2 cellular contexts compared by ENCODE assay signal in genomic region chr20:45836841-45837240, GRCh38.
TF ChIP-seq lines count a peak whose summit lies in the region.

No MANE protein-coding gene starts in this region.

TF ChIP-seq in IMR-90, 13 proteins besides CTCF, POLR2A, EP300 and RAD21:
- TF ChIP-seq USF2 (IDR thresholded peaks at IDR 0.05; ENCODE audit: low read depth, low read length) (no peak), FOS (IDR thresholded peaks at IDR 0.05; ENCODE audit: low read depth, low read length) (no peak), ELK1 (IDR thresholded peaks at IDR 0.05; ENCODE audit: borderline replicate concordance, low read depth, low read length) (no peak), BHLHE40 (IDR thresholded peaks at IDR 0.05; ENCODE audit: low read depth, low read length) (no peak), CEBPB (IDR thresholded peaks at IDR 0.05; ENCODE audit: low read depth, low read length) (no peak), CHD1 (IDR thresholded peaks at IDR 0.05; ENCODE audit: low read depth, low read length) (no peak), RCOR1 (IDR thresholded peaks at IDR 0.05; ENCODE audit: insufficient replicate concordance, low read length) (no peak), MAZ (IDR thresholded peaks at IDR 0.05; ENCODE audit: borderline replicate concordance, low read depth, low read length) (no peak), NFE2L2 (IDR thresholded peaks at IDR 0.05; ENCODE audit: low read depth, low read length) (no peak), MXI1 (IDR thresholded peaks at IDR 0.05; ENCODE audit: borderline replicate concordance, low read depth, low read length) (no peak), SMC3 (IDR thresholded peaks at IDR 0.05; ENCODE audit: low read depth, low read length) (no peak), RFX5 (IDR thresholded peaks at IDR 0.05; ENCODE audit: low read depth, low read length) (no peak), MAFK (IDR thresholded peaks at IDR 0.05; ENCODE audit: low read depth, low read length) (no peak)
TF ChIP-seq in IMR-90: peak in this region for 0.

TF ChIP-seq in GM12878, 131 proteins besides CTCF, POLR2A, EP300 and RAD21:
- no peak for TF ChIP-seq MYC (IDR thresholded peaks at IDR 0.05; ENCODE audit: insufficient read depth, insufficient read length, insufficient replicate concordance, low read length, severe bottlenecking)
- no peak for TF ChIP-seq ZNF274 (IDR thresholded peaks at IDR 0.05; ENCODE audit: insufficient read depth, insufficient read length)
- no peak for TF ChIP-seq E2F8 (IDR thresholded peaks at IDR 0.05; ENCODE audit: low read depth, partially characterized antibody)
- no peak for TF ChIP-seq MAX (IDR thresholded peaks at IDR 0.05; ENCODE audit: low read depth, low read length)
- TF ChIP-seq E2F4 (IDR thresholded peaks at IDR 0.05; ENCODE audit: low read depth, low read length) = no peak
- TF ChIP-seq PAX5 (IDR thresholded peaks at IDR 0.05; ENCODE audit: borderline replicate concordance, low read depth, low read length) = no peak
- no peak for TF ChIP-seq USF1 (IDR thresholded peaks at IDR 0.05; ENCODE audit: borderline replicate concordance, extremely low read length, insufficient read depth, low read depth, low read length)
- no peak for TF ChIP-seq NKRF (conservative IDR thresholded peaks at IDR 0.05)
- TF ChIP-seq RELB (IDR thresholded peaks at IDR 0.05; ENCODE audit: low read depth) = no peak
- no peak for TF ChIP-seq ZNF24 (IDR thresholded peaks at IDR 0.05)
- TF ChIP-seq MLLT1 (IDR thresholded peaks at IDR 0.05) = no peak
- TF ChIP-seq EED (IDR thresholded peaks at IDR 0.05; ENCODE audit: low read depth) = no peak
- TF ChIP-seq FOXK2 (IDR thresholded peaks at IDR 0.05) = no peak
